ENCODE assay signal across 8 cellular contexts in the genomic region with DNA sequence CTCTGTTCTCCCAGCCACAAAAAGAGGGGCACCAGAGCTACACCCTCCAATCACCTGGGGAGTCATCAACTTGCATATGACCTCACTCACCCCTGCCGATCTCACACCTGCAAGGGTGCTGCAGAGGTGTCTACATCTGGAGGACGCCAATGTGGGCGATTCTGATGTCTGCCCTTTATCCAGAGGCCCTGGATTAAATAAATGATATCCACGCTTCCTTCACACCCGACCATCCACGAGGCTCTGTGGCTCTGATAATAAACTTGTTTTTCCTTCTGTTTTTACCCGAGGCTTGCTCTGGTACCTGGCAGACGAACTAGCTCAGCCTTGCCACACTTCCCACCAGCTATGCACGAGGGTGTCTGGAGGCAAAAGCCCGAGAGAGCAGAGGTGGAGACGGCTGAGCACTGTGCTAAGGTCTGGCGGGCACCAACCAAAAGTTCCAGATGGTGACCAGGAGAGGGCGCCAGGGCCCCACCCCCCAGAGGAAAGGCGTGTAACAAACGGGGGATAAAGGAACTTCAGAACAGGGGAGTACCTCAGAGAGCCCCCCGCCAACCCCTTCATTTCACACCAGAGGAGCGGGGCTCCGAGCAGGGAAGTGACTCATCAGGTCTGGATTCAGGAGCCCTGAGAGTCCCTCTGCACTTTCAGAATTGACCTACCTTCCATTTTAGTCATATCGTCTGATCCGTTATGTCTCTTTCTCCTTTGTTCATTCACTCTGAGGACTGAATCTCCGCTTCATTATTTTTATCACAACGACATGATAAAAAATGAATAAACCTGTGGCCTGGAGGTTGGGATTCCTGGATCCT. TPM values are rescaled to one million over a fixed set of nuclear protein-coding genes. Genes with fewer than 3 reads are reported as not detected.
DNase-seq lines count a peak whose midpoint lies in the region; ATAC-seq and TF ChIP-seq lines count a peak whose summit lies in the region.

No MANE protein-coding gene starts in this region.

- H3K27me3 ChIP-seq in hepatocyte: no peaks in the 10 kb centered on the region

- peak; percentile 70 for ATAC-seq in activated naive CD8-positive, alpha-beta T cell treated with anti-CD3 and anti-CD28 coated beads, Interleukin-2, amount 50 U/mL, for 24 hours
- ATAC-seq in HG03457 (IDR thresholded peaks at IDR 0.05; ENCODE audit: unreplicated experiment): no peak

- H3K36me3 ChIP-seq in hepatocyte (replicated peaks; ENCODE audit: insufficient read depth, low read depth): no peaks in the 10 kb centered on the region

- H3K4me1 ChIP-seq in hepatocyte (ENCODE audit: insufficient read depth): no peaks in the 10 kb centered on the region

- H3K27ac Mint-ChIP-seq in activated naive CD8-positive, alpha-beta T cell treated with anti-CD3 and anti-CD28 coated beads, Interleukin-2, amount 50 U/mL, for 24 hours: no peak overlapping the region

- H3K9me3 ChIP-seq in hepatocyte (ENCODE audit: low read depth): no peaks in the 10 kb centered on the region

- H3K27me3 Mint-ChIP-seq in activated naive CD8-positive, alpha-beta T cell treated with anti-CD3 and anti-CD28 coated beads, Interleukin-2, amount 50 U/mL, for 24 hours: peaks cover 17% of the 10 kb centered on the region

- H3K4me3 ChIP-seq in hepatocyte: no peak overlapping the region

- H3K4me3 Mint-ChIP-seq in activated naive CD8-positive, alpha-beta T cell treated with anti-CD3 and anti-CD28 coated beads, Interleukin-2, amount 50 U/mL, for 24 hours: no peak overlapping the region

- H3K9me2 ChIP-seq in hepatocyte (replicated peaks; ENCODE audit: insufficient read depth): no peaks in the 10 kb centered on the region

- H3K4me2 ChIP-seq in hepatocyte: no peak overlapping the region

- no peaks in the 10 kb centered on the region for H4K20me1 ChIP-seq in hepatocyte (ENCODE audit: insufficient read depth, poor library complexity, severe bottlenecking)

- no peak overlapping the region for H2AFZ ChIP-seq in hepatocyte

- 42% methylated on average over 22 of the region's 22 CpGs for WGBS in hepatocyte (ENCODE audit: low lambda C conversion rate, missing lambda C conversion rate)

- no peaks in the 10 kb centered on the region for H3K9me3 Mint-ChIP-seq in activated naive CD8-positive, alpha-beta T cell treated with anti-CD3 and anti-CD28 coated beads, Interleukin-2, amount 50 U/mL, for 24 hours

- DNase-seq in CD1c-positive myeloid dendritic cell (ENCODE audit: extremely low spot score): peak; percentile 35
- peak; percentile 38 for DNase-seq in GM19240 (ENCODE audit: insufficient read length, low spot score)
- peak; percentile 29 for DNase-seq in HPDE6-E6E7 (ENCODE audit: extremely low spot score)
- peak; percentile 8 for DNase-seq in SK-N-DZ (ENCODE audit: low spot score)
- DNase-seq in activated naive CD8-positive, alpha-beta T cell treated with anti-CD3 and anti-CD28 coated beads, Interleukin-2, amount 50 U/mL, for 24 hours: peak; percentile 52
- DNase-seq in hepatocyte (ENCODE audit: low spot score): peak; percentile 61
- peak in 3 of 4 experiments; percentile 20 to 38 (median 21) for DNase-seq in stimulated activated CD4-positive, alpha-beta T cell treated with anti-CD3 and anti-CD28 coated beads, Interleukin-1b, Interleukin-23, amount 100 ng/mL, for 24 hours (ENCODE audit: low read depth in 4 of 4, low spot score in 1 of 4)

- TF ChIP-seq CTCF in hepatocyte (IDR thresholded peaks at IDR 0.05; ENCODE audit: poor library complexity): peak; percentile 74

- H3K27ac ChIP-seq in hepatocyte: no peak overlapping the region

- H3K36me3 Mint-ChIP-seq in activated naive CD8-positive, alpha-beta T cell treated with anti-CD3 and anti-CD28 coated beads, Interleukin-2, amount 50 U/mL, for 24 hours (ENCODE audit: low read depth): no peaks in the 10 kb centered on the region

- H3K79me2 ChIP-seq in hepatocyte: no peaks in the 10 kb centered on the region

- H3K4me1 Mint-ChIP-seq in activated naive CD8-positive, alpha-beta T cell treated with anti-CD3 and anti-CD28 coated beads, Interleukin-2, amount 50 U/mL, for 24 hours: no peaks in the 10 kb centered on the region

RNA-seq across cellular contexts. Expression of a gene that starts 13.5 kb away (rescaled TPM):
- 17.6 and 18.0 TPM in 2 replicates for polyA plus RNA-seq in SK-N-DZ (2014; cell fraction: cytosol; rRNA removed)
- polyA plus RNA-seq in SK-N-DZ (2014; cell fraction: nucleus; rRNA removed): 14.6 and 29.2 TPM in 2 replicates
- total RNA-seq in hepatocyte: 1.6 and 1.8 TPM in 2 replicates
- polyA plus RNA-seq in hepatocyte: 0.30 and 1.3 TPM in 2 replicates

Comparison
In these comparisons a context has a peak if more than half of its experiments do, and no peak if none do; other contexts are left out.
1. DNase-seq: peak in every context shown above with its lines; median percentile 61 in hepatocyte; 52 in activated naive CD8-positive, alpha-beta T cell treated with anti-CD3 and anti-CD28 coated beads, Interleukin-2, amount 50 U/mL, for 24 hours; 38 in GM19240; 35 in CD1c-positive myeloid dendritic cell; 29 in HPDE6-E6E7; 21 in stimulated activated CD4-positive, alpha-beta T cell treated with anti-CD3 and anti-CD28 coated beads, Interleukin-1b, Interleukin-23, amount 100 ng/mL, for 24 hours; 8 in SK-N-DZ.